Comparison of ENCODE assay signal across 9 cellular contexts in genomic region chr2:219252084-219252483, GRCh38. TPM values are rescaled to one million over a fixed set of nuclear protein-coding genes. Genes with fewer than 3 reads are reported as not detected.
DNase-seq lines count a peak whose midpoint lies in the region; ATAC-seq and TF ChIP-seq lines count a peak whose summit lies in the region.
"Had no signal": no experiment of that assay in that cellular context is flagged by ENCODE, and none has a peak within 500 bp of the region (broad histone marks: within the 10 kb centered on the region; RNA-seq: fewer than 3 reads in every experiment).

No MANE protein-coding gene starts in this region.

- TF ChIP-seq POLR2A in vagina (IDR thresholded peaks at IDR 0.05) = no peak

- CTCF ChIA-PET in activated naive CD4-positive, alpha-beta T cell treated with anti-CD3 and anti-CD28 coated beads for 36 hours (lab: Charles Lee) = interaction anchor here (0.7 to 6.1 kb wide), 8 partner anchors 14 to 80 kb away, joined by 3 to 76 read pairs (median 3); partner anchors contain the start of gene DNAJB2

- H3K4me1 Mint-ChIP-seq in activated naive CD4-positive, alpha-beta T cell treated with anti-CD3 and anti-CD28 coated beads for 36 hours (ENCODE audit: low read depth) = peaks cover 68% of the 10 kb centered on the region
- H3K4me1 Mint-ChIP-seq in memory B cell = peaks cover 56% of the 10 kb centered on the region

- H3K4me3 ChIP-seq in vagina = peak overlapping the region; percentile 69 to 82

- intact Hi-C loops in activated naive CD4-positive, alpha-beta T cell treated with anti-CD3 and anti-CD28 coated beads for 36 hours (cut with micrococcal nuclease) = loop anchor here (2.0 to 10.0 kb wide), 4 partner anchors 355 to 967 kb away; partner anchors contain the start of genes CTDSP1 and WNT10A
- intact Hi-C loops in vagina (cut with DNase I) = no loop called here

- H3K27ac ChIP-seq in vagina = peak overlapping the region; percentile 81

- ATAC-seq in memory B cell (ENCODE audit: low read depth) (no peak), GM21619 (IDR thresholded peaks at IDR 0.05; ENCODE audit: unreplicated experiment) (no peak), HG02970 (IDR thresholded peaks at IDR 0.05; ENCODE audit: low FRiP score, unreplicated experiment) (no peak)

- H3K36me3 Mint-ChIP-seq in activated naive CD4-positive, alpha-beta T cell treated with anti-CD3 and anti-CD28 coated beads for 36 hours (ENCODE audit: low read depth) = peaks cover 42% of the 10 kb centered on the region
- H3K36me3 Mint-ChIP-seq in memory B cell = peaks cover 22% of the 10 kb centered on the region

- no peaks in the 10 kb centered on the region for H3K27me3 Mint-ChIP-seq in activated naive CD4-positive, alpha-beta T cell treated with anti-CD3 and anti-CD28 coated beads for 36 hours (ENCODE audit: low read depth)
- H3K27me3 Mint-ChIP-seq in memory B cell = no peaks in the 10 kb centered on the region

- H3K9me3 Mint-ChIP-seq in activated naive CD4-positive, alpha-beta T cell treated with anti-CD3 and anti-CD28 coated beads for 36 hours = no peaks in the 10 kb centered on the region
- H3K9me3 Mint-ChIP-seq in memory B cell = no peaks in the 10 kb centered on the region

- peaks cover 75% of the 10 kb centered on the region for H3K4me1 ChIP-seq in vagina

- H3K27ac Mint-ChIP-seq in activated naive CD4-positive, alpha-beta T cell treated with anti-CD3 and anti-CD28 coated beads for 36 hours = peak overlapping the region; percentile 95
- H3K27ac Mint-ChIP-seq in memory B cell = peak overlapping the region; percentile 91

- H3K36me3 ChIP-seq in vagina = peaks cover 0 to 14% of the 10 kb centered on the region in 2 donors

- peak overlapping the region; percentile 70 for H3K4me3 Mint-ChIP-seq in activated naive CD4-positive, alpha-beta T cell treated with anti-CD3 and anti-CD28 coated beads for 36 hours
- peak overlapping the region; percentile 82 for H3K4me3 Mint-ChIP-seq in memory B cell

- TF ChIP-seq CTCF in vagina (IDR thresholded peaks at IDR 0.05) = no peak

- no peaks in the 10 kb centered on the region for H3K27me3 ChIP-seq in vagina

- DNase-seq in stimulated activated naive CD4-positive, alpha-beta T cell treated with Interleukin-2 at 50 U/mL for 16 hours (lab: John Stamatoyannopoulos, UW) = peak; percentile 21
- no peak for DNase-seq in stimulated activated naive CD4-positive, alpha-beta T cell (lab: John Stamatoyannopoulos, UW)
- DNase-seq in activated naive CD4-positive, alpha-beta T cell treated with anti-CD3 and anti-CD28 coated beads for 36 hours = peak; percentile 58
- DNase-seq in memory B cell (ENCODE audit: low spot score in 2 of 2) (no peak), vagina (ENCODE audit: extremely low spot score in 2 of 2) (no peak), cortex of kidney (lab: John Stamatoyannopoulos, UW) (no peak)

- no peaks in the 10 kb centered on the region for H3K9me3 ChIP-seq in vagina

RNA-seq across cellular contexts. Expression of gene TUBA4B, which starts 1.0 kb away (rescaled TPM):
- not detected for total RNA-seq in activated naive CD4-positive, alpha-beta T cell treated with anti-CD3 and anti-CD28 coated beads for 36 hours
- not detected for total RNA-seq in vagina
- total RNA-seq: RPMI7951 had no signal

RNA-seq across cellular contexts. Expression of gene TUBA4A, which starts 1.6 kb away (rescaled TPM):
- total RNA-seq in activated naive CD4-positive, alpha-beta T cell treated with anti-CD3 and anti-CD28 coated beads for 36 hours = 100 to 1,000 TPM; 112 to 116 TPM
- 122 TPM for total RNA-seq in vagina

RNA-seq across cellular contexts. Expression of gene STK16, which starts 6.8 kb away (rescaled TPM):
- 10 to 100 TPM; 33.7 to 35.5 TPM for total RNA-seq in activated naive CD4-positive, alpha-beta T cell treated with anti-CD3 and anti-CD28 coated beads for 36 hours
- 12.8 TPM for total RNA-seq in vagina

RNA-seq across cellular contexts. Expression of gene GLB1L, which starts 6.8 kb away (rescaled TPM):
- 1 to 10 TPM; 2.1 TPM for total RNA-seq in activated naive CD4-positive, alpha-beta T cell treated with anti-CD3 and anti-CD28 coated beads for 36 hours
- 22.8 TPM for total RNA-seq in vagina

RNA-seq across cellular contexts. Expression of gene ANKZF1, which starts 22.5 kb away (rescaled TPM):
- total RNA-seq in activated naive CD4-positive, alpha-beta T cell treated with anti-CD3 and anti-CD28 coated beads for 36 hours = 10 to 100 TPM; 87.7 to 88.5 TPM
- total RNA-seq in vagina = 98.7 TPM

Comparison
In these comparisons a context has a peak if more than half of its experiments do, and no peak if none do; other contexts are left out.
1. DNase-seq: peak in stimulated activated naive CD4-positive, alpha-beta T cell treated with Interleukin-2 at 50 U/mL for 16 hours (single experiment) and activated naive CD4-positive, alpha-beta T cell treated with anti-CD3 and anti-CD28 coated beads for 36 hours (single experiment); none in stimulated activated naive CD4-positive, alpha-beta T cell (0 of 6), memory B cell (0 of 2), vagina (0 of 2) and cortex of kidney (single experiment).